8 cellular contexts compared by ENCODE assay signal in genomic region chr6:18386302-18386976, GRCh38. TPM values are rescaled to one million over a fixed set of nuclear protein-coding genes. Genes with fewer than 3 reads are reported as not detected.
DNase-seq lines count a peak whose midpoint lies in the region; ATAC-seq and TF ChIP-seq lines count a peak whose summit lies in the region.

No MANE protein-coding gene starts in this region.

- no peaks in the 10 kb centered on the region for H3K36me3 Mint-ChIP-seq in activated CD8-positive, alpha-beta T cell treated with anti-CD3 and anti-CD28 coated beads, Interleukin-2, amount 10 ng/mL, durations not matched to agents 7 days and 5 days (ENCODE audit: low read depth)

- H3K9ac ChIP-seq in skeletal muscle tissue (ENCODE audit: low read depth in 1 of 3, low read length in 3 of 3), result peak overlapping the region; percentile 87 to 98 (median 88)

- TF ChIP-seq CTCF in HL-60 (IDR thresholded peaks at IDR 0.05; ENCODE audit: insufficient read depth, low read length), result no peak

- H3K27me3 ChIP-seq in HL-60 (ENCODE audit: insufficient read depth, poor library complexity, severe bottlenecking), result no peaks in the 10 kb centered on the region
- no peaks in the 10 kb centered on the region for H3K27me3 ChIP-seq in right cardiac atrium (ENCODE audit: control insufficient read depth, insufficient read depth)
- no peaks in the 10 kb centered on the region for H3K27me3 ChIP-seq in skeletal muscle tissue (ENCODE audit: control insufficient read depth in 3 of 3, insufficient read depth in 3 of 3, low read length in 3 of 3)

- H3K9me3 ChIP-seq in right cardiac atrium (ENCODE audit: control insufficient read depth, low read length) (no peaks in the 10 kb centered on the region), skeletal muscle tissue (ENCODE audit: control insufficient read depth in 3 of 3, low read length in 3 of 3) (no peaks in the 10 kb centered on the region)

- CTCF ChIA-PET in activated CD8-positive, alpha-beta T cell treated with anti-CD3 and anti-CD28 coated beads, Interleukin-2, amount 10 ng/mL, durations not matched to agents 7 days and 5 days (lab: Charles Lee), result interaction anchor here (0.8 to 1.5 kb wide), 4 partner anchors 13 to 120 kb away, joined by 3 to 7 read pairs (median 4); no protein-coding TSS in a partner anchor

- H3K4me3 ChIP-seq in HL-60 (replicated peaks; ENCODE audit: insufficient read depth, low read length), result no peak overlapping the region
- H3K4me3 ChIP-seq in right cardiac atrium (ENCODE audit: low read length), result peak overlapping the region; percentile 63
- peak overlapping the region; percentile 77 to 89 (median 87) for H3K4me3 ChIP-seq in skeletal muscle tissue (ENCODE audit: low read length in 3 of 3)

- H3K4me1 ChIP-seq in right cardiac atrium (ENCODE audit: control insufficient read depth, insufficient read depth, low read length) (peaks cover 4% of the 10 kb centered on the region), skeletal muscle tissue (ENCODE audit: control insufficient read depth in 3 of 3, insufficient read depth in 3 of 3, low read length in 3 of 3) (peaks cover 15 to 35% (median 26%) of the 10 kb centered on the region in 3 donors)

- H3K4me1 Mint-ChIP-seq in activated CD8-positive, alpha-beta T cell treated with anti-CD3 and anti-CD28 coated beads, Interleukin-2, amount 10 ng/mL, durations not matched to agents 7 days and 5 days (ENCODE audit: low read depth), result peaks cover 33% of the 10 kb centered on the region

- no peak for ATAC-seq in activated CD8-positive, alpha-beta T cell treated with anti-CD3 and anti-CD28 coated beads, Interleukin-2, amount 10 ng/mL, durations not matched to agents 7 days and 5 days
- ATAC-seq in right cardiac atrium (peak; percentile 74 to 86), HG03159 (IDR thresholded peaks at IDR 0.05; ENCODE audit: unreplicated experiment) (no peak)

- 26% methylated on average over 6 of the region's 6 CpGs for WGBS in right cardiac atrium

- peak overlapping the region; percentile 75 for H3K27ac Mint-ChIP-seq in activated CD8-positive, alpha-beta T cell treated with anti-CD3 and anti-CD28 coated beads, Interleukin-2, amount 10 ng/mL, durations not matched to agents 7 days and 5 days

- no peaks in the 10 kb centered on the region for H3K36me3 ChIP-seq in skeletal muscle tissue (ENCODE audit: control insufficient read depth in 3 of 3, insufficient read depth in 3 of 3, low read length in 3 of 3)

- DNase-seq in HL-60 (ENCODE audit: low read depth in 1 of 2, low spot score in 1 of 2) (no peak), right cardiac atrium (peak; percentile 69 to 85 (median 70)), GF-D8 (lab: John Stamatoyannopoulos, UW) (no peak), SIG-M5 (lab: John Stamatoyannopoulos, UW) (no peak), NOMO-1 treated with DMSO at 0.1 percent for 48 hours (lab: John Stamatoyannopoulos, UW; ENCODE audit: unreplicated experiment) (no peak)
- no peak for DNase-seq in activated CD8-positive, alpha-beta T cell treated with anti-CD3 and anti-CD28 coated beads, Interleukin-2, amount 10 ng/mL, durations not matched to agents 7 days and 5 days

- peak overlapping the region; percentile 95 for H3K4me3 Mint-ChIP-seq in activated CD8-positive, alpha-beta T cell treated with anti-CD3 and anti-CD28 coated beads, Interleukin-2, amount 10 ng/mL, durations not matched to agents 7 days and 5 days

- H3K9me3 Mint-ChIP-seq in activated CD8-positive, alpha-beta T cell treated with anti-CD3 and anti-CD28 coated beads, Interleukin-2, amount 10 ng/mL, durations not matched to agents 7 days and 5 days (ENCODE audit: insufficient read depth), result no peaks in the 10 kb centered on the region

- H3K27ac ChIP-seq in HL-60 (replicated peaks) (peak overlapping the region; percentile 63; the same call in 1 of the 2 replicates), right cardiac atrium (ENCODE audit: low read length) (peak overlapping the region; percentile 80), skeletal muscle tissue (ENCODE audit: low read depth, low read length) (peak overlapping the region; percentile 90)

- POLR2A ChIA-PET in activated CD8-positive, alpha-beta T cell treated with anti-CD3 and anti-CD28 coated beads, Interleukin-2, amount 10 ng/mL, durations not matched to agents 7 days and 5 days (lab: Charles Lee), result interaction anchor here (0.6 kb wide), 1 partner anchor 16 kb away, joined by 3 read pairs; no protein-coding TSS in a partner anchor

- no peaks in the 10 kb centered on the region for H3K27me3 Mint-ChIP-seq in activated CD8-positive, alpha-beta T cell treated with anti-CD3 and anti-CD28 coated beads, Interleukin-2, amount 10 ng/mL, durations not matched to agents 7 days and 5 days (ENCODE audit: low read depth)

- intact Hi-C loops in right cardiac atrium (cut with DNase I), result no loop called here

RNA-seq across cellular contexts. Expression of gene RNF144B, which starts 0.7 kb away (rescaled TPM):
- 1 to 10 TPM in 1 of 2 experiments, under 1 TPM in 1; 0.73 to 1.9 TPM for total RNA-seq in activated CD8-positive, alpha-beta T cell treated with anti-CD3 and anti-CD28 coated beads, Interleukin-2, amount 10 ng/mL, durations not matched to agents 7 days and 5 days
- total RNA-seq in right cardiac atrium, result 10 to 100 TPM; 11.9 to 17.3 (median 15.4) TPM
- polyA plus RNA-seq in right cardiac atrium, result 7.1 TPM
- total RNA-seq in skeletal muscle tissue, result 15.1 TPM

Comparison
In these comparisons a context has a peak if more than half of its experiments do, and no peak if none do; other contexts are left out.
1. DNase-seq: peak in right cardiac atrium (3 of 3); none in HL-60 (0 of 2), activated CD8-positive, alpha-beta T cell treated with anti-CD3 and anti-CD28 coated beads, Interleukin-2, amount 10 ng/mL, durations not matched to agents 7 days and 5 days (single experiment), GF-D8 (single experiment), SIG-M5 (single experiment) and NOMO-1 treated with DMSO at 0.1 percent for 48 hours (single experiment).
2. ATAC-seq: peak in right cardiac atrium (2 of 2); none in activated CD8-positive, alpha-beta T cell treated with anti-CD3 and anti-CD28 coated beads, Interleukin-2, amount 10 ng/mL, durations not matched to agents 7 days and 5 days (single experiment) and HG03159 (single experiment).
3. Peak in every context shown above with its lines, with median percentiles within 50 percentile points of each other: H3K27ac ChIP-seq.